In genomic region chr15:63291507-63291906, GRCh38 we compare ENCODE assay signal across 15 cellular contexts. TPM values are rescaled to one million over a fixed set of nuclear protein-coding genes. Genes with fewer than 3 reads are reported as not detected.
DNase-seq lines count a peak whose midpoint lies in the region; ATAC-seq and TF ChIP-seq lines count a peak whose summit lies in the region.
"Had no signal": no experiment of that assay in that cellular context is flagged by ENCODE, and none has a peak within 500 bp of the region (broad histone marks: within the 10 kb centered on the region; RNA-seq: fewer than 3 reads in every experiment).

No MANE protein-coding gene starts in this region.

- H3K36me3 Mint-ChIP-seq in activated T-helper 17 cell treated with anti-CD3 and anti-CD28 coated beads, Interleukin-2, amount 50 U/mL, for 72 hours (ENCODE audit: low read depth) = peaks cover 8% of the 10 kb centered on the region

- intact Hi-C loops in psoas muscle (cut with DNase I) = loop anchor here in 1 of 2 donors (2.0 kb wide), 1 partner anchor 111 kb away; no protein-coding TSS in a partner anchor
- intact Hi-C loops in posterior vena cava (cut with DNase I) = loop anchor here in 1 of 2 donors (5.0 kb wide), 1 partner anchor 111 kb away; no protein-coding TSS in a partner anchor

- H3K36me3 ChIP-seq in BJ (ENCODE audit: control insufficient read depth, insufficient read depth, low read length) (0 out of 2 replicates have a peak, but pooled peaks cover 2% of the 10 kb centered on the region), psoas muscle (ENCODE audit: insufficient read depth in 1 of 2, low read depth in 1 of 2) (peaks cover 0 to 19% of the 10 kb centered on the region in 2 donors)

- H3K9me3 Mint-ChIP-seq in activated T-helper 17 cell treated with anti-CD3 and anti-CD28 coated beads, Interleukin-2, amount 50 U/mL, for 72 hours = no peaks in the 10 kb centered on the region
- H3K9me3 Mint-ChIP-seq: activated CD4-positive, alpha-beta T cell treated with anti-CD3 and anti-CD28 coated beads, Interleukin-2, amount 10 ng/mL, durations not matched to agents 7 days and 5 days; memory B cell; stimulated activated naive CD8-positive, alpha-beta T cell treated with anti-CD3 and anti-CD28 coated beads, Interleukin-15, amount 100 ng/mL, for 72 hours had no signal

- peak overlapping the region; percentile 7 for H3K27ac ChIP-seq in psoas muscle

- POLR2A ChIA-PET in BJ (lab: Charles Lee) = interaction anchor here (0.5 to 0.6 kb wide), 3 partner anchors 14 to 141 kb away, joined by 4 to 5 read pairs (median 4); no protein-coding TSS in a partner anchor

- H3K4me1 ChIP-seq in psoas muscle = peaks cover 7% of the 10 kb centered on the region

- CTCF ChIA-PET in BJ (lab: Yijun Ruan, JAX) = interaction anchor here (0.6 to 6.0 kb wide), 10 partner anchors 15 to 1175 kb away, joined by 3 to 69 read pairs (median 4); no protein-coding TSS in a partner anchor

- in situ Hi-C loops in SK-MEL-5 (cut with HindIII; ENCODE audit: low pct_unique_long_range_greater_than_20kb, low sequenced_read_pairs) = no loop called here

- TF ChIP-seq CTCF in BJ (IDR thresholded peaks at IDR 0.05; ENCODE audit: insufficient read depth, low read depth, low read length) = no peak
- no peak for TF ChIP-seq CTCF in fibroblast of mammary gland (conservative IDR thresholded peaks at IDR 0.05; ENCODE audit: control insufficient read depth, insufficient read depth, low read depth, low read length)
- TF ChIP-seq CTCF in psoas muscle (IDR thresholded peaks at IDR 0.05) = no peak

- peaks cover 14% of the 10 kb centered on the region for H3K4me1 Mint-ChIP-seq in activated T-helper 17 cell treated with anti-CD3 and anti-CD28 coated beads, Interleukin-2, amount 50 U/mL, for 72 hours

- H3K4me3 ChIP-seq in BJ (ENCODE audit: low read depth, low read length) = no peak overlapping the region
- H3K4me3 ChIP-seq in fibroblast of mammary gland (ENCODE audit: control insufficient read depth, low read depth, low read length) = no peak overlapping the region
- no peak overlapping the region for H3K4me3 ChIP-seq in psoas muscle

- H3K27ac Mint-ChIP-seq in activated T-helper 17 cell treated with anti-CD3 and anti-CD28 coated beads, Interleukin-2, amount 50 U/mL, for 72 hours = no peak overlapping the region
- H3K27ac Mint-ChIP-seq: activated CD4-positive, alpha-beta T cell treated with anti-CD3 and anti-CD28 coated beads, Interleukin-2, amount 10 ng/mL, durations not matched to agents 7 days and 5 days; stimulated activated naive CD8-positive, alpha-beta T cell treated with anti-CD3 and anti-CD28 coated beads, Interleukin-15, amount 100 ng/mL, for 72 hours had no signal

- DNase-seq in BJ (ENCODE audit: low read depth) (peak; percentile 82), SK-MEL-5 (ENCODE audit: low read depth, low spot score) (peak; percentile 57), fibroblast of mammary gland (ENCODE audit: low read depth) (peak; percentile 84), psoas muscle (no peak), posterior vena cava (ENCODE audit: low spot score) (no peak), midbrain (lab: John Stamatoyannopoulos, UW) (no peak)
- DNase-seq: activated CD4-positive, alpha-beta T cell treated with anti-CD3 and anti-CD28 coated beads, Interleukin-2, amount 10 ng/mL, durations not matched to agents 7 days and 5 days; activated naive CD4-positive, alpha-beta T cell treated with Interleukin-2 at 50 U/mL for 16 hours; Calu3; NCI-H2171; SHP77 treated with DMSO at 0.1 percent for 48 hours; stimulated activated naive CD8-positive, alpha-beta T cell treated with anti-CD3 and anti-CD28 coated beads, Interleukin-15, amount 100 ng/mL, for 72 hours had no signal

- H3K27me3 Mint-ChIP-seq in activated T-helper 17 cell treated with anti-CD3 and anti-CD28 coated beads, Interleukin-2, amount 50 U/mL, for 72 hours = no peaks in the 10 kb centered on the region
- H3K27me3 Mint-ChIP-seq: activated CD4-positive, alpha-beta T cell treated with anti-CD3 and anti-CD28 coated beads, Interleukin-2, amount 10 ng/mL, durations not matched to agents 7 days and 5 days; memory B cell; stimulated activated naive CD8-positive, alpha-beta T cell treated with anti-CD3 and anti-CD28 coated beads, Interleukin-15, amount 100 ng/mL, for 72 hours had no signal

- H3K27me3 ChIP-seq in BJ (ENCODE audit: control insufficient read depth, insufficient read depth, low read length) = no peaks in the 10 kb centered on the region
- H3K27me3 ChIP-seq in psoas muscle (ENCODE audit: insufficient read depth in 3 of 3, low read length in 2 of 3) = no peaks in the 10 kb centered on the region

- H3K4me3 Mint-ChIP-seq in activated T-helper 17 cell treated with anti-CD3 and anti-CD28 coated beads, Interleukin-2, amount 50 U/mL, for 72 hours = no peak overlapping the region
- H3K4me3 Mint-ChIP-seq: activated CD4-positive, alpha-beta T cell treated with anti-CD3 and anti-CD28 coated beads, Interleukin-2, amount 10 ng/mL, durations not matched to agents 7 days and 5 days; memory B cell; stimulated activated naive CD8-positive, alpha-beta T cell treated with anti-CD3 and anti-CD28 coated beads, Interleukin-15, amount 100 ng/mL, for 72 hours had no signal

- H3K9me3 ChIP-seq in psoas muscle = no peaks in the 10 kb centered on the region

- no peak for ATAC-seq in psoas muscle
- ATAC-seq in GM18868 (IDR thresholded peaks at IDR 0.05; ENCODE audit: unreplicated experiment) = no peak
- ATAC-seq in activated T-helper 17 cell treated with anti-CD3 and anti-CD28 coated beads, Interleukin-2, amount 50 U/mL, for 72 hours (replicated peaks) = no peak
- ATAC-seq: stimulated activated naive CD8-positive, alpha-beta T cell treated with anti-CD3 and anti-CD28 coated beads, Interleukin-15, amount 100 ng/mL, for 72 hours had no signal

RNA-seq across cellular contexts. Expression of gene APH1B, which starts 14.1 kb away (rescaled TPM):
- polyA plus RNA-seq in BJ (2011; rRNA removed) (12.6 and 20.4 TPM in 2 replicates), psoas muscle (1 to 10 TPM; 1.2 to 2.8 (median 1.4) TPM)
- polyA minus RNA-seq in BJ (2011; rRNA and poly(A)+ RNA removed) = 17.4 and 20.7 TPM in 2 replicates
- total RNA-seq in SK-MEL-5 (2014; rRNA removed; shearing (Covaris generic)) = 16.2 and 17.0 TPM in 2 replicates
- polyA plus RNA-seq in SK-MEL-5 (2015; cell fraction: cytosol; rRNA removed) = 7.5 and 10.5 TPM in 2 replicates
- polyA plus RNA-seq in SK-MEL-5 (2015; cell fraction: nucleus; rRNA removed) = 12.9 and 17.6 TPM in 2 replicates
- total RNA-seq in psoas muscle (1 to 10 TPM; 3.8 to 7.0 (median 4.6) TPM), posterior vena cava (10 to 100 TPM; 20.9 to 21.2 TPM)
- total RNA-seq in activated T-helper 17 cell treated with anti-CD3 and anti-CD28 coated beads, Interleukin-2, amount 50 U/mL, for 72 hours = 1 to 10 TPM; 7.8 to 8.7 TPM

Comparison
In these comparisons a context has a peak if more than half of its experiments do, and no peak if none do; other contexts are left out.
1. DNase-seq: peak in BJ (single experiment), SK-MEL-5 (single experiment) and fibroblast of mammary gland (single experiment); none in psoas muscle (0 of 2), posterior vena cava (single experiment) and midbrain (single experiment).